Comparison of ENCODE assay signal across 23 cellular contexts in genomic region chr3:195109098-195109657, GRCh38.
A peak's percentile ranks its signal among the peaks of the same experiment; 100 is the strongest.
DNase-seq lines count a peak whose midpoint lies in the region; ATAC-seq, FAIRE-seq and TF ChIP-seq lines count a peak whose summit lies in the region.
"Had no signal": no experiment of that assay in that cellular context is flagged by ENCODE, and none has a peak within 500 bp of the region (broad histone marks: within the 10 kb centered on the region; RNA-seq: fewer than 3 reads in every experiment).

No MANE protein-coding gene starts in this region.

- DNase-seq in HepG2 (ENCODE audit: low spot score) (no peak), right lobe of liver (no peak), bronchial epithelial cell (ENCODE audit: low read depth) (no peak), trophoblast cell (no peak)
- DNase-seq in activated CD4-positive, alpha-beta T cell treated with anti-CD3 and anti-CD28 coated beads for 48 hours, result no peak
- no peak for DNase-seq in stimulated activated naive CD8-positive, alpha-beta T cell treated with anti-CD3 and anti-CD28 coated beads, Interleukin-15, Interleukin-2, amounts not matched to agents 100 U/mL and 50 U/mL, for 24 hours
- DNase-seq: Calu3, DMS153, GOT3, KBM-7, MM.1S, NCI-H1048, NCI-H1417 treated with DMSO at 0.1 percent for 48 hours, NCI-H187, NCI-H2107, NCI-H524 treated with DMSO at 0.1 percent for 48 hours, NCI-H82 had no signal

- BruUV-seq in HepG2 (replicated peaks; lab: Mats Ljungman, UMichigan), result no TSS peak

- H4K91ac ChIP-seq in trophoblast cell (ENCODE audit: low read depth, low read length), result no peak overlapping the region

- H3K23ac ChIP-seq in trophoblast cell (ENCODE audit: low read length), result peak overlapping the region; percentile 29

- H4K20me1 ChIP-seq in HepG2 (ENCODE audit: insufficient read depth, low read length), result no peaks in the 10 kb centered on the region

- H2BK5ac ChIP-seq in trophoblast cell (ENCODE audit: low read depth, low read length, poor library complexity), result no peak overlapping the region

- H2AFZ ChIP-seq in HepG2 (ENCODE audit: low read length) (no peak overlapping the region), trophoblast cell (ENCODE audit: insufficient read depth, low read length, poor library complexity) (no peak overlapping the region)

- H3K4me2 ChIP-seq in HepG2 (ENCODE audit: low read depth, low read length), result no peak overlapping the region
- H3K4me2 ChIP-seq in trophoblast cell (ENCODE audit: low read length), result no peak overlapping the region

- WGBS in HepG2 (ENCODE audit: low lambda C conversion rate), result 89% methylated on average over 10 of the region's 10 CpGs
- WGBS in right lobe of liver (ENCODE audit: insufficient coverage, low coverage, low lambda C conversion rate, missing lambda C conversion rate), result 80% methylated on average over 10 of the region's 10 CpGs
- 100% methylated on average over 1 of the region's 10 CpGs for WGBS in trophoblast cell (ENCODE audit: extremely low coverage, insufficient coverage, insufficient read length)

- FAIRE-seq in HepG2 (lab: Jason Lieb, UNC) (peak; percentile 73), bronchial epithelial cell (lab: Jason Lieb, UNC) (peak; percentile 96)
- FAIRE-seq: A204.1, GM19239, RCC 7860 had no signal

- H3K79me2 ChIP-seq in HepG2 (ENCODE audit: insufficient read depth, low read length) (no peaks in the 10 kb centered on the region), trophoblast cell (ENCODE audit: control insufficient read depth, insufficient read depth, low read length, poor library complexity) (no peaks in the 10 kb centered on the region)

- H3K27me3 ChIP-seq in HepG2 (ENCODE audit: control insufficient read depth in 1 of 2, insufficient read depth in 2 of 2, low read length in 2 of 2), result no peaks in the 10 kb centered on the region
- no peaks in the 10 kb centered on the region for H3K27me3 ChIP-seq in right lobe of liver
- H3K27me3 ChIP-seq in bronchial epithelial cell (ENCODE audit: control insufficient read depth, insufficient read depth, low read length), result no peaks in the 10 kb centered on the region
- H3K27me3 ChIP-seq in trophoblast cell (ENCODE audit: insufficient read depth, low read length), result no peaks in the 10 kb centered on the region

- no peak overlapping the region for H3K27ac ChIP-seq in HepG2 (ENCODE audit: extremely low read length, insufficient read depth, low read length)
- no peak overlapping the region for H3K27ac ChIP-seq in right lobe of liver
- no peak overlapping the region for H3K27ac ChIP-seq in trophoblast cell (ENCODE audit: low read depth, low read length)
- H3K27ac ChIP-seq: C4-2B had no signal

- H3K9ac ChIP-seq in HepG2 (ENCODE audit: insufficient read depth, low read depth, low read length), result no peak overlapping the region
- no peak overlapping the region for H3K9ac ChIP-seq in trophoblast cell (ENCODE audit: low read length)

- no peak overlapping the region for H3K18ac ChIP-seq in trophoblast cell (ENCODE audit: low read length)

- H3K4me1 ChIP-seq in HepG2 (ENCODE audit: insufficient read depth, low read length) (peaks cover 40% of the 10 kb centered on the region), right lobe of liver (peaks cover 0 to 14% (median 3%) of the 10 kb centered on the region in 4 donors), trophoblast cell (ENCODE audit: control insufficient read depth in 1 of 2, insufficient read depth in 2 of 2, low read length in 2 of 2) (peaks cover 10 to 15% of the 10 kb centered on the region in 2 experiments)

- H3K14ac ChIP-seq in trophoblast cell (ENCODE audit: low read length), result no peak overlapping the region

- CTCF ChIA-PET in HepG2 (lab: Yijun Ruan, JAX; ENCODE audit: low intra/inter-chr PET ratio, low total read pairs), result no interaction called here

- peaks cover 2 to 6% of the 10 kb centered on the region in 2 experiments; a peak in 3 of 5 replicates for H3K36me3 ChIP-seq in HepG2 (replicated peaks in 1 of 2; ENCODE audit: control insufficient read depth in 1 of 2, insufficient read depth in 2 of 2, low read length in 2 of 2)
- no peaks in the 10 kb centered on the region for H3K36me3 ChIP-seq in right lobe of liver
- H3K36me3 ChIP-seq in bronchial epithelial cell (ENCODE audit: control insufficient read depth, insufficient read depth, low read length), result no peaks in the 10 kb centered on the region
- H3K36me3 ChIP-seq in trophoblast cell (ENCODE audit: control insufficient read depth in 1 of 2, insufficient read depth in 2 of 2, low read length in 2 of 2), result no peaks in the 10 kb centered on the region

- H3K4ac ChIP-seq in trophoblast cell (ENCODE audit: low read depth, low read length), result no peak overlapping the region

- H4K8ac ChIP-seq in trophoblast cell (ENCODE audit: low read depth, low read length), result no peak overlapping the region

- intact Hi-C loops in HepG2 (cut with micrococcal nuclease; ENCODE audit: unreplicated experiment), result loop anchor here (10.0 kb wide), 1 partner anchor 74 kb away; no protein-coding TSS in a partner anchor
- intact Hi-C loops in right lobe of liver (cut with DNase I), result loop anchor here (5.0 to 10.0 kb wide), 2 partner anchors 74 to 107 kb away; no protein-coding TSS in a partner anchor

- H2AK5ac ChIP-seq in trophoblast cell (ENCODE audit: low read length), result no peak overlapping the region

- H2BK120ac ChIP-seq in trophoblast cell (ENCODE audit: insufficient read depth, low read length, poor library complexity), result no peak overlapping the region

- ATAC-seq in HepG2 (no peak), right lobe of liver (no peak), HG03139 (IDR thresholded peaks at IDR 0.05; ENCODE audit: unreplicated experiment) (no peak)
- ATAC-seq in stimulated activated naive CD8-positive, alpha-beta T cell treated with anti-CD3 and anti-CD28 coated beads, Interleukin-15, Interleukin-2, amounts not matched to agents 100 U/mL and 50 U/mL, for 24 hours, result no peak
- ATAC-seq: Right ventricle myocardium inferior had no signal

- in situ Hi-C loops in HepG2 (cut with HindIII; ENCODE audit: extremely low pct_ligation_motif_present, low pct_unique_long_range_greater_than_20kb), result loop anchor here (5.0 kb wide), 3 partner anchors 77 to 422 kb away; partner anchors contain the start of gene FAM43A

- POLR2A ChIA-PET in HepG2 (lab: Yijun Ruan, JAX), result no interaction called here

- H2BK12ac ChIP-seq in trophoblast cell (ENCODE audit: low read length), result no peak overlapping the region

- H3K4me3 ChIP-seq in HepG2 (replicated peaks in 1 of 3; ENCODE audit: insufficient read depth in 1 of 3, low read depth in 2 of 3, low read length in 3 of 3) (no peak overlapping the region), right lobe of liver (no peak overlapping the region), bronchial epithelial cell (ENCODE audit: low read depth, low read length) (no peak overlapping the region), trophoblast cell (ENCODE audit: low read depth, low read length) (peak overlapping the region; percentile 20)

- no peaks in the 10 kb centered on the region for H3K9me3 ChIP-seq in HepG2 (ENCODE audit: low read length)
- no peaks in the 10 kb centered on the region for H3K9me3 ChIP-seq in right lobe of liver
- peaks cover 13% of the 10 kb centered on the region for H3K9me3 ChIP-seq in trophoblast cell (ENCODE audit: insufficient read depth, low read depth, low read length)

- TF ChIP-seq CTCF in HepG2 (CRISPR knock-in tag; IDR thresholded peaks at IDR 0.05) (no peak), right lobe of liver (IDR thresholded peaks at IDR 0.05) (no peak), bronchial epithelial cell (IDR thresholded peaks at IDR 0.05; ENCODE audit: insufficient read depth, low read length, severe bottlenecking) (no peak)

- TF ChIP-seq POLR2A in HepG2 (IDR thresholded peaks at IDR 0.05; ENCODE audit: insufficient read depth in 1 of 2, low read depth in 2 of 2, low read length in 2 of 2), result no peak
- TF ChIP-seq POLR2A in right lobe of liver (IDR thresholded peaks at IDR 0.05), result no peak

- TF ChIP-seq EP300 in HepG2 (IDR thresholded peaks at IDR 0.05; ENCODE audit: low read depth in 2 of 2, low read length in 2 of 2) (no peak), HepG2 (CRISPR knock-in tag; IDR thresholded peaks at IDR 0.05; ENCODE audit: borderline replicate concordance) (no peak)

- no peak for TF ChIP-seq RAD21 in HepG2 (CRISPR knock-in tag; IDR thresholded peaks at IDR 0.05)

- peaks cover 6% of the 10 kb centered on the region for H3K79me1 ChIP-seq in trophoblast cell (ENCODE audit: low read length)

- H4K12ac ChIP-seq in trophoblast cell (ENCODE audit: low read depth, low read length), result no peak overlapping the region
